ENCODE assay signal across 1 cellular context in genomic region chr6:410555-411395, GRCh38.
TF ChIP-seq lines count a peak whose summit lies in the region.

No MANE protein-coding gene starts in this region.

TF ChIP-seq in GM12878, 131 proteins besides CTCF, POLR2A, EP300 and RAD21 (continued from another document):
- TF ChIP-seq TCF3 (IDR thresholded peaks at IDR 0.05; ENCODE audit: borderline replicate concordance, insufficient read depth, low read depth, low read length) = 0 out of 2 replicates have a peak, but pooled peaks have one; percentile 23
- peak; percentile 16; the same call in 1 of the 2 replicates for TF ChIP-seq BACH1 (IDR thresholded peaks at IDR 0.05; ENCODE audit: borderline replicate concordance)
- TF ChIP-seq GATAD2B (conservative IDR thresholded peaks at IDR 0.05; ENCODE audit: low read depth) = no peak
- peak; percentile 93 for TF ChIP-seq POLR2AphosphoS5 (IDR thresholded peaks at IDR 0.05; ENCODE audit: low read length)
- peak; percentile 82 for TF ChIP-seq PML (IDR thresholded peaks at IDR 0.05; ENCODE audit: low read length)
- TF ChIP-seq BCL3 (IDR thresholded peaks at IDR 0.05; ENCODE audit: borderline replicate concordance, insufficient read depth, low read depth, low read length, poor library complexity, severe bottlenecking) = peak; percentile 69
- TF ChIP-seq GABPA (IDR thresholded peaks at IDR 0.05; ENCODE audit: low read depth) = no peak
- TF ChIP-seq SRF (IDR thresholded peaks at IDR 0.05; ENCODE audit: low read depth in 2 of 2, low read length in 2 of 2) = no peak
- TF ChIP-seq MYB (IDR thresholded peaks at IDR 0.05; ENCODE audit: borderline replicate concordance, low read depth, low read length) = no peak
- peak; percentile 43; the same call in 1 of the 2 replicates for TF ChIP-seq ATF2 (IDR thresholded peaks at IDR 0.05; ENCODE audit: low read length)
- TF ChIP-seq ZBED1 (IDR thresholded peaks at IDR 0.05; ENCODE audit: borderline replicate concordance) = peak; percentile 7; the same call in 1 of the 2 replicates
- TF ChIP-seq ZNF207 (IDR thresholded peaks at IDR 0.05; ENCODE audit: borderline replicate concordance) = 0 out of 2 replicates have a peak, but pooled peaks have one; percentile 16
- 0 out of 2 replicates have a peak, but pooled peaks have one; percentile 7 for TF ChIP-seq YY1 (IDR thresholded peaks at IDR 0.05; ENCODE audit: low read depth, low read length)
- TF ChIP-seq POLR2AphosphoS2 (IDR thresholded peaks at IDR 0.05; ENCODE audit: low read depth, low read length) = peak; percentile 97
- 0 out of 2 replicates have a peak, but pooled peaks have one; percentile 13 for TF ChIP-seq CBX5 (IDR thresholded peaks at IDR 0.05; ENCODE audit: low read depth)
- no peak for TF ChIP-seq NFYA (IDR thresholded peaks at IDR 0.05; ENCODE audit: borderline replicate concordance, low read depth, low read length)
- TF ChIP-seq SMAD5 (IDR thresholded peaks at IDR 0.05; ENCODE audit: low read depth) = peak; percentile 65
- peak; percentile 52 for TF ChIP-seq POU2F2 (IDR thresholded peaks at IDR 0.05; ENCODE audit: borderline replicate concordance, low read depth, low read length)
- peak; percentile 44 for TF ChIP-seq HDAC6 (IDR thresholded peaks at IDR 0.05; ENCODE audit: unreplicated experiment)
- TF ChIP-seq MTA3 (IDR thresholded peaks at IDR 0.05; ENCODE audit: borderline replicate concordance, low read length) = 0 out of 2 replicates have a peak, but pooled peaks have one; percentile 24
TF ChIP-seq in GM12878: peak in this region for 16.
